ENCODE assay signal across 24 cellular contexts in the genomic region with DNA sequence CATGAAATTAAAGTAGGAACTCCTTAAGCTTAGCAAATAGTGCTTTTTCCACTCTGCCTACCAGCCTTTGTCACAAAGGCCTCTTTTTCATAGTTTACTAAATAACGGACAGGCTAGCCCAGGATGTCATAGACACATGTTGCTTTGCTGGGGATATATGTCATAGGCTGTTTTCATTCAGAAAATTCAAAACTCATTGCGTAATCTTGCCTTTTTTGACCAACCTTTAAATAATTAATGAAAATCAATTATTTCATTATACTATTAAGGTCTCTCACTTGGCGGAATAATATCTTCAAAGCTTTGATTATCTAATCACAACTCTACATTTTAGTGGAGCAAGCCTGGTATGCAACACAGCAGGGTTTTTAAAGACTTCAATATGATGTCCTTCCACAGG.
"Had no signal": no experiment of that assay in that cellular context is flagged by ENCODE, and none has a peak within 500 bp of the region (broad histone marks: within the 10 kb centered on the region; RNA-seq: fewer than 3 reads in every experiment).

No MANE protein-coding gene starts in this region.

- FAIRE-seq: keratinocyte had no signal

- H3K9me3 ChIP-seq: colonic mucosa, esophagus squamous epithelium, gastrocnemius medialis had no signal

- H3K4me1 ChIP-seq: colonic mucosa, esophagus squamous epithelium, gastrocnemius medialis, heart right ventricle, left lung had no signal

- DNase-seq: colonic mucosa; cortex of kidney; effector CD8-positive, alpha-beta T cell; effector memory CD8-positive, alpha-beta T cell; endodermal cell; erythroblast; esophagus squamous epithelium; foreskin fibroblast; foreskin melanocyte; gastrocnemius medialis; glutamatergic neuron; heart right ventricle; hippocampal formation; left cardiac atrium; left lung; left ventricle myocardium superior; mammary epithelial cell; mesendoderm; midbrain; naive thymus-derived CD4-positive, alpha-beta T cell had no signal

- ATAC-seq: effector memory CD8-positive, alpha-beta T cell; esophagus mucosa; gastrocnemius medialis; heart right ventricle; left cardiac atrium; left lung; left ventricle myocardium superior; naive thymus-derived CD4-positive, alpha-beta T cell had no signal

- H3K4me3 ChIP-seq: colonic mucosa, esophagus squamous epithelium, gastrocnemius medialis, heart right ventricle, left lung, lung had no signal

- H3K27ac ChIP-seq: colonic mucosa, epithelial cell of prostate, esophagus squamous epithelium, gastrocnemius medialis, heart right ventricle, left lung had no signal

- H3K27me3 ChIP-seq: colonic mucosa, esophagus squamous epithelium, gastrocnemius medialis, heart right ventricle, left lung had no signal

- H3K36me3 ChIP-seq: colonic mucosa, esophagus squamous epithelium, gastrocnemius medialis, heart right ventricle, left lung had no signal
